In genomic region chr5:175347027-175347426, GRCh38 we compare ENCODE assay signal across 20 cellular contexts.
DNase-seq lines count a peak whose midpoint lies in the region; ATAC-seq, FAIRE-seq and TF ChIP-seq lines count a peak whose summit lies in the region.
"Had no signal": no experiment of that assay in that cellular context is flagged by ENCODE, and none has a peak within 500 bp of the region (broad histone marks: within the 10 kb centered on the region; RNA-seq: fewer than 3 reads in every experiment).

No MANE protein-coding gene starts in this region.

- no peak for TF ChIP-seq POLR2A in A549 (IDR thresholded peaks at IDR 0.05; ENCODE audit: low read length)

- H3K9me3 ChIP-seq in A549, result 0 out of 3 replicates have a peak, but pooled peaks cover 3% of the 10 kb centered on the region
- H3K9me3 ChIP-seq: HAP-1, mucosa of descending colon, right lobe of liver had no signal

- 3% methylated on average over 5 of the region's 5 CpGs for WGBS in A549 (ENCODE audit: missing lambda C conversion rate)

- peak in 1 of 2 experiments; percentile 59 for DNase-seq in A549 (ENCODE audit: low read depth in 1 of 2, low spot score in 1 of 2)
- peak; percentile 56 for DNase-seq in EL
- DNase-seq in NCI-H69 (lab: John Stamatoyannopoulos, UW), result peak; percentile 5
- DNase-seq in epithelial cell of prostate (ENCODE audit: low read depth, low spot score), result peak; percentile 26
- DNase-seq in stimulated activated CD4-positive, alpha-beta T cell treated with anti-CD3 and anti-CD28 coated beads, Interleukin-4, amount 100 ng/mL, for 24 hours, result no peak
- DNase-seq in NOMO-1 treated with DMSO at 0.1 percent for 48 hours (lab: John Stamatoyannopoulos, UW; ENCODE audit: unreplicated experiment), result no peak
- DNase-seq in NCI-H1436 treated with DMSO at 0.1 percent for 48 hours (lab: John Stamatoyannopoulos, UW), result no peak
- DNase-seq: activated CD4-positive, alpha-beta T cell treated with anti-CD3 and anti-CD28 coated beads for 36 hours; activated naive CD4-positive, alpha-beta T cell treated with anti-CD3 and anti-CD28 coated beads for 36 hours; Calu3; left colon; mucosa of descending colon; NCI-H1105; occipital lobe; right lobe of liver; stimulated activated CD4-positive, alpha-beta T cell treated with anti-CD3 and anti-CD28 coated beads, Interleukin-1b, Interleukin-23, amount 100 ng/mL, for 48 hours; substantia nigra had no signal

- POLR2A ChIA-PET in A549 (lab: Yijun Ruan, JAX), result interaction anchor here (3.4 kb wide), 1 partner anchor 31 kb away, joined by 11 read pairs; no protein-coding TSS in a partner anchor

- ATAC-seq in A549, result peak in 1 of 2 experiments; percentile 36; a peak in 2 of 6 replicates
- ATAC-seq in HG03520 (IDR thresholded peaks at IDR 0.05; ENCODE audit: unreplicated experiment), result no peak
- ATAC-seq: activated CD4-positive, alpha-beta T cell treated with anti-CD3 and anti-CD28 coated beads for 36 hours; K562; left colon; mucosa of descending colon; right lobe of liver had no signal

- H3K4me2 ChIP-seq in A549, result peak overlapping the region; percentile 65

- peaks cover 53% of the 10 kb centered on the region for H3K4me1 ChIP-seq in A549
- H3K4me1 ChIP-seq: HAP-1, right lobe of liver had no signal

- peak; percentile 48 to 52; a peak in 2 of 5 replicates for TF ChIP-seq EP300 in A549 (IDR thresholded peaks at IDR 0.05)

- TF ChIP-seq CTCF in A549 (IDR thresholded peaks at IDR 0.05), result no peak

- H3K27ac ChIP-seq in A549 (peak overlapping the region; percentile 57 to 88; a peak in 5 of 6 replicates), epithelial cell of prostate (no peak overlapping the region)
- H3K27ac ChIP-seq: right lobe of liver had no signal

- 0 out of 5 replicates have a peak, but pooled peaks of 1 of the 2 experiments have one; percentile 29 for TF ChIP-seq RAD21 in A549 (conservative IDR thresholded peaks at IDR 0.05 in 1 of 2, IDR thresholded peaks at IDR 0.05 in 1 of 2)

- CTCF ChIA-PET in A549 (lab: Yijun Ruan, JAX), result interaction anchor here (0.8 to 1.5 kb wide), 3 partner anchors 97 to 395 kb away, joined by 3 to 6 read pairs (median 4); partner anchors contain the start of gene DRD1

- no peak overlapping the region for H3K4me3 ChIP-seq in A549
- H3K4me3 ChIP-seq: HAP-1, K562, mucosa of descending colon, right lobe of liver had no signal

- FAIRE-seq in A549 (lab: Jason Lieb, UNC), result peak; percentile 39
- FAIRE-seq: K562 had no signal

TF ChIP-seq in A549, 52 proteins besides CTCF, POLR2A, EP300 and RAD21:
- TF ChIP-seq SMC3 (IDR thresholded peaks at IDR 0.05) (no peak), JUN (IDR thresholded peaks at IDR 0.05) (peak; percentile 23 to 35; a peak in 2 of 5 replicates), RCOR1 (IDR thresholded peaks at IDR 0.05; ENCODE audit: low read depth, low read length) (no peak), GATA3 (IDR thresholded peaks at IDR 0.05; ENCODE audit: borderline replicate concordance) (peak; percentile 54; the same call in 1 of the 2 replicates), TP53 (CRISPR knock-in tag; IDR thresholded peaks at IDR 0.05) (no peak), FOSL2 (IDR thresholded peaks at IDR 0.05) (peak; percentile 59), FOSL2 (CRISPR knock-in tag; IDR thresholded peaks at IDR 0.05) (peak; percentile 81), JUNB (IDR thresholded peaks at IDR 0.05) (peak; percentile 74), ATOH8 (CRISPR knock-in tag; IDR thresholded peaks at IDR 0.05; ENCODE audit: low read depth) (no peak), ZSCAN20 (CRISPR knock-in tag; IDR thresholded peaks at IDR 0.05) (no peak), MAZ (IDR thresholded peaks at IDR 0.05; ENCODE audit: borderline replicate concordance, low read depth, low read length) (no peak), MAX (IDR thresholded peaks at IDR 0.05) (0 out of 2 replicates have a peak, but pooled peaks have one; percentile 32), ZFP36 (IDR thresholded peaks at IDR 0.05; ENCODE audit: borderline replicate concordance, partially characterized antibody) (no peak), MAFK (IDR thresholded peaks at IDR 0.05; ENCODE audit: partially characterized antibody) (no peak), ZNF302 (CRISPR knock-in tag; IDR thresholded peaks at IDR 0.05) (no peak), EHF (CRISPR knock-in tag; IDR thresholded peaks at IDR 0.05) (no peak)

Comparison
In these comparisons a context has a peak if more than half of its experiments do, and no peak if none do; other contexts are left out.
1. DNase-seq: peak in EL (single experiment), NCI-H69 (single experiment) and epithelial cell of prostate (single experiment); none in stimulated activated CD4-positive, alpha-beta T cell treated with anti-CD3 and anti-CD28 coated beads, Interleukin-4, amount 100 ng/mL, for 24 hours (single experiment), NOMO-1 treated with DMSO at 0.1 percent for 48 hours (single experiment) and NCI-H1436 treated with DMSO at 0.1 percent for 48 hours (single experiment).